Comparison of ENCODE assay signal across 1 cellular context in genomic region chr11:115869780-115870431, GRCh38.
TF ChIP-seq lines count a peak whose summit lies in the region.

No MANE protein-coding gene starts in this region.

TF ChIP-seq in HEK293, 187 proteins besides CTCF, POLR2A, EP300 and RAD21 (continued from another document):
- TF ChIP-seq ZSCAN5A (tag by site-specific recombination; IDR thresholded peaks at IDR 0.05) = no peak
- TF ChIP-seq ZNF174 (tag by site-specific recombination; IDR thresholded peaks at IDR 0.05) = no peak
- no peak for TF ChIP-seq ZNF670 (tag by site-specific recombination; IDR thresholded peaks at IDR 0.05; ENCODE audit: low read depth)
- peak; percentile 28; the same call in 1 of the 2 replicates for TF ChIP-seq OSR2 (tag by site-specific recombination; IDR thresholded peaks at IDR 0.05)
- no peak for TF ChIP-seq ZNF324 (tag by site-specific recombination; IDR thresholded peaks at IDR 0.05)
- TF ChIP-seq ZNF423 (tag by site-specific recombination; IDR thresholded peaks at IDR 0.05) = no peak
- no peak for TF ChIP-seq ZNF600 (tag by site-specific recombination; IDR thresholded peaks at IDR 0.05)
- no peak for TF ChIP-seq ZNF514 (tag by site-specific recombination; IDR thresholded peaks at IDR 0.05)
- TF ChIP-seq HOXA7 (CRISPR knock-in tag; IDR thresholded peaks at IDR 0.05; ENCODE audit: borderline replicate concordance) = no peak
- TF ChIP-seq ZNF560 (tag by site-specific recombination; IDR thresholded peaks at IDR 0.05; ENCODE audit: borderline replicate concordance) = no peak
- TF ChIP-seq ZBTB8A (tag by site-specific recombination; IDR thresholded peaks at IDR 0.05) = no peak
- TF ChIP-seq KLF10 (tag by site-specific recombination; IDR thresholded peaks at IDR 0.05) = peak; percentile 77; the same call in 1 of the 2 replicates
- no peak for TF ChIP-seq ZNF23 (tag by site-specific recombination; IDR thresholded peaks at IDR 0.05; ENCODE audit: borderline replicate concordance)
- no peak for TF ChIP-seq ZNF211 (tag by site-specific recombination; IDR thresholded peaks at IDR 0.05; ENCODE audit: low read depth)
- TF ChIP-seq GLIS1 (tag by site-specific recombination; IDR thresholded peaks at IDR 0.05) = peak; percentile 61
- TF ChIP-seq MEIS1 (CRISPR knock-in tag; IDR thresholded peaks at IDR 0.05; ENCODE audit: borderline replicate concordance) = no peak
- TF ChIP-seq KLF16 (tag by site-specific recombination; IDR thresholded peaks at IDR 0.05) = no peak
